ENCODE assay signal across 2 cellular contexts in the genomic region with DNA sequence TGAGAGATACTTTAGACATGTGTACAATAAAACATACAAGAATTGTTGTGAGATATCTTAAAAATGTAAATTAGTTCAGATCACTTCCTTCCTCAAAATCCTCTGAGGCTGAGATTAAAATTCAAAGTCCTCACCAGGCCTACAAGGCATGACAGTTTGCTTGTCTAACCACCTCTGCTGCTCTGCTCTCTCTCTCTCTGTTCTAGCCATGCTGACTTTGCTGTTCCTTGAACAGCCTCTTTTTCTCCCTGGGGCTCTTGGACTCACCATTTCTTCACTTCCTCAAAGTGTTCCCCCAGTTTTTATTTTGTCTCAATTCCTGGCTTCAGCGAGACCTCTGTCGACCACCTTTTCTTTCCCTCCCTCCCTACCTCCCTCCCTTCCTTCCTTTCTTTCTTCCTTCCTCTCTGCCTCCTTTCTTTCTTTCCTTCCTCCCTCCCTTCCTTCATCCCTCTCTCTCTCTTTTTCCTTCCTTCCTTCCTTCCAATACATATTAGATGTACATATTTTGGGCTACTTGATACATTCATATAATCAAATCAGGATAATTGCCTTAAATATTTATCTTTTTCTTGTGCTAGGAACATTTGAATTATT.
TF ChIP-seq lines count a peak whose summit lies in the region.

No MANE protein-coding gene starts in this region.

TF ChIP-seq in HEK293T, 16 proteins besides CTCF, POLR2A, EP300 and RAD21:
- TF ChIP-seq ZNF384 (IDR thresholded peaks at IDR 0.05) = no peak
- no peak for TF ChIP-seq NFRKB (IDR thresholded peaks at IDR 0.05)
- no peak for TF ChIP-seq FOXA1 (IDR thresholded peaks at IDR 0.05)
- TF ChIP-seq, protein P1, sequence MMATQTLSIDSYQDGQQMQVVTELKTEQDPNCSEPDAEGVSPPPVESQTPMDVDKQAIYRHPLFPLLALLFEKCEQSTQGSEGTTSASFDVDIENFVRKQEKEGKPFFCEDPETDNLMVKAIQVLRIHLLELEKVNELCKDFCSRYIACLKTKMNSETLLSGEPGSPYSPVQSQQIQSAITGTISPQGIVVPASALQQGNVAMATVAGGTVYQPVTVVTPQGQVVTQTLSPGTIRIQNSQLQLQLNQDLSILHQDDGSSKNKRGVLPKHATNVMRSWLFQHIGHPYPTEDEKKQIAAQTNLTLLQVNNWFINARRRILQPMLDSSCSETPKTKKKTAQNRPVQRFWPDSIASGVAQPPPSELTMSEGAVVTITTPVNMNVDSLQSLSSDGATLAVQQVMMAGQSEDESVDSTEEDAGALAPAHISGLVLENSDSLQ (IDR thresholded peaks at IDR 0.05) = no peak
- no peak for TF ChIP-seq SUZ12 (IDR thresholded peaks at IDR 0.05)
- TF ChIP-seq L3MBTL2 (conservative IDR thresholded peaks at IDR 0.05) = no peak
- no peak for TF ChIP-seq SP1 (IDR thresholded peaks at IDR 0.05)
- TF ChIP-seq ELF4 (IDR thresholded peaks at IDR 0.05) = no peak
- no peak for TF ChIP-seq TARDBP (IDR thresholded peaks at IDR 0.05)
- no peak for TF ChIP-seq CTBP1 (IDR thresholded peaks at IDR 0.05; ENCODE audit: borderline replicate concordance)
- no peak for TF ChIP-seq BHLHE40 (IDR thresholded peaks at IDR 0.05; ENCODE audit: borderline replicate concordance)
- TF ChIP-seq ARNT (IDR thresholded peaks at IDR 0.05) = no peak
- TF ChIP-seq HDGF (IDR thresholded peaks at IDR 0.05; ENCODE audit: borderline replicate concordance) = no peak
- no peak for TF ChIP-seq FOXM1 (IDR thresholded peaks at IDR 0.05; ENCODE audit: borderline replicate concordance)
- TF ChIP-seq FOXK2 (IDR thresholded peaks at IDR 0.05) = no peak

TF ChIP-seq in K562, 482 proteins besides CTCF, POLR2A, EP300 and RAD21 (continues in another document):
- TF ChIP-seq ZNF239 (CRISPR knock-in tag; IDR thresholded peaks at IDR 0.05) (no peak), ZNF347 (CRISPR knock-in tag; IDR thresholded peaks at IDR 0.05; ENCODE audit: low read depth) (no peak), CEBPB (tag; IDR thresholded peaks at IDR 0.05) (no peak), HDAC3 (IDR thresholded peaks at IDR 0.05; ENCODE audit: borderline replicate concordance, partially characterized antibody) (no peak), ZNF75A (CRISPR knock-in tag; IDR thresholded peaks at IDR 0.05) (no peak), ZNF583 (CRISPR knock-in tag; IDR thresholded peaks at IDR 0.05) (no peak), ZNF551 (CRISPR knock-in tag; IDR thresholded peaks at IDR 0.05) (no peak), CCAR2 (IDR thresholded peaks at IDR 0.05; ENCODE audit: low read depth, low read length) (no peak), ZNF668 (CRISPR knock-in tag; IDR thresholded peaks at IDR 0.05) (no peak), SMC3 (conservative IDR thresholded peaks at IDR 0.05; ENCODE audit: insufficient read depth, low read depth, low read length) (no peak), TRIM28 (IDR thresholded peaks at IDR 0.05) (no peak), KDM5B (IDR thresholded peaks at IDR 0.05; ENCODE audit: insufficient replicate concordance, low read depth, low read length) (no peak), ERF (CRISPR knock-in tag; IDR thresholded peaks at IDR 0.05) (no peak)
- TF ChIP-seq, protein P2, sequence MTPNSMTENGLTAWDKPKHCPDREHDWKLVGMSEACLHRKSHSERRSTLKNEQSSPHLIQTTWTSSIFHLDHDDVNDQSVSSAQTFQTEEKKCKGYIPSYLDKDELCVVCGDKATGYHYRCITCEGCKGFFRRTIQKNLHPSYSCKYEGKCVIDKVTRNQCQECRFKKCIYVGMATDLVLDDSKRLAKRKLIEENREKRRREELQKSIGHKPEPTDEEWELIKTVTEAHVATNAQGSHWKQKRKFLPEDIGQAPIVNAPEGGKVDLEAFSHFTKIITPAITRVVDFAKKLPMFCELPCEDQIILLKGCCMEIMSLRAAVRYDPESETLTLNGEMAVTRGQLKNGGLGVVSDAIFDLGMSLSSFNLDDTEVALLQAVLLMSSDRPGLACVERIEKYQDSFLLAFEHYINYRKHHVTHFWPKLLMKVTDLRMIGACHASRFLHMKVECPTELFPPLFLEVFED (CRISPR knock-in tag; conservative IDR thresholded peaks at IDR 0.05) = peak; percentile 62; the same call in 1 of the 2 replicates
- TF ChIP-seq, protein P3, sequence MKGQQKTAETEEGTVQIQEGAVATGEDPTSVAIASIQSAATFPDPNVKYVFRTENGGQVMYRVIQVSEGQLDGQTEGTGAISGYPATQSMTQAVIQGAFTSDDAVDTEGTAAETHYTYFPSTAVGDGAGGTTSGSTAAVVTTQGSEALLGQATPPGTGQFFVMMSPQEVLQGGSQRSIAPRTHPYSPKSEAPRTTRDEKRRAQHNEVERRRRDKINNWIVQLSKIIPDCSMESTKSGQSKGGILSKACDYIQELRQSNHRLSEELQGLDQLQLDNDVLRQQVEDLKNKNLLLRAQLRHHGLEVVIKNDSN (CRISPR knock-in tag; IDR thresholded peaks at IDR 0.05) = no peak
- TF ChIP-seq, protein P4, sequence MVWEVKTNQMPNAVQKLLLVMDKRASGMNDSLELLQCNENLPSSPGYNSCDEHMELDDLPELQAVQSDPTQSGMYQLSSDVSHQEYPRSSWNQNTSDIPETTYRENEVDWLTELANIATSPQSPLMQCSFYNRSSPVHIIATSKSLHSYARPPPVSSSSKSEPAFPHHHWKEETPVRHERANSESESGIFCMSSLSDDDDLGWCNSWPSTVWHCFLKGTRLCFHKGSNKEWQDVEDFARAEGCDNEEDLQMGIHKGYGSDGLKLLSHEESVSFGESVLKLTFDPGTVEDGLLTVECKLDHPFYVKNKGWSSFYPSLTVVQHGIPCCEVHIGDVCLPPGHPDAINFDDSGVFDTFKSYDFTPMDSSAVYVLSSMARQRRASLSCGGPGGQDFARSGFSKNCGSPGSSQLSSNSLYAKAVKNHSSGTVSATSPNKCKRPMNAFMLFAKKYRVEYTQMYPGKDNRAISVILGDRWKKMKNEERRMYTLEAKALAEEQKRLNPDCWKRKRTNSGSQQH (CRISPR knock-in tag; IDR thresholded peaks at IDR 0.05) = 0 out of 2 replicates have a peak, but pooled peaks have one; percentile 25
- TF ChIP-seq, protein P5, sequence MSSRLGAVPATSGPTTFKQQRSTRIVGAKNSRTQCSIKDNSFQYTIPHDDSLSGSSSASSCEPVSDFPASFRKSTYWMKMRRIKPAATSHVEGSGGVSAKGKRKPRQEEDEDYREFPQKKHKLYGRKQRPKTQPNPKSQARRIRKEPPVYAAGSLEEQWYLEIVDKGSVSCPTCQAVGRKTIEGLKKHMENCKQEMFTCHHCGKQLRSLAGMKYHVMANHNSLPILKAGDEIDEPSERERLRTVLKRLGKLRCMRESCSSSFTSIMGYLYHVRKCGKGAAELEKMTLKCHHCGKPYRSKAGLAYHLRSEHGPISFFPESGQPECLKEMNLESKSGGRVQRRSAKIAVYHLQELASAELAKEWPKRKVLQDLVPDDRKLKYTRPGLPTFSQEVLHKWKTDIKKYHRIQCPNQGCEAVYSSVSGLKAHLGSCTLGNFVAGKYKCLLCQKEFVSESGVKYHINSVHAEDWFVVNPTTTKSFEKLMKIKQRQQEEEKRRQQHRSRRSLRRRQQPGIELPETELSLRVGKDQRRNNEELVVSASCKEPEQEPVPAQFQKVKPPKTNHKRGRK (tag; IDR thresholded peaks at IDR 0.05) = peak; percentile 71
- TF ChIP-seq, protein P6, sequence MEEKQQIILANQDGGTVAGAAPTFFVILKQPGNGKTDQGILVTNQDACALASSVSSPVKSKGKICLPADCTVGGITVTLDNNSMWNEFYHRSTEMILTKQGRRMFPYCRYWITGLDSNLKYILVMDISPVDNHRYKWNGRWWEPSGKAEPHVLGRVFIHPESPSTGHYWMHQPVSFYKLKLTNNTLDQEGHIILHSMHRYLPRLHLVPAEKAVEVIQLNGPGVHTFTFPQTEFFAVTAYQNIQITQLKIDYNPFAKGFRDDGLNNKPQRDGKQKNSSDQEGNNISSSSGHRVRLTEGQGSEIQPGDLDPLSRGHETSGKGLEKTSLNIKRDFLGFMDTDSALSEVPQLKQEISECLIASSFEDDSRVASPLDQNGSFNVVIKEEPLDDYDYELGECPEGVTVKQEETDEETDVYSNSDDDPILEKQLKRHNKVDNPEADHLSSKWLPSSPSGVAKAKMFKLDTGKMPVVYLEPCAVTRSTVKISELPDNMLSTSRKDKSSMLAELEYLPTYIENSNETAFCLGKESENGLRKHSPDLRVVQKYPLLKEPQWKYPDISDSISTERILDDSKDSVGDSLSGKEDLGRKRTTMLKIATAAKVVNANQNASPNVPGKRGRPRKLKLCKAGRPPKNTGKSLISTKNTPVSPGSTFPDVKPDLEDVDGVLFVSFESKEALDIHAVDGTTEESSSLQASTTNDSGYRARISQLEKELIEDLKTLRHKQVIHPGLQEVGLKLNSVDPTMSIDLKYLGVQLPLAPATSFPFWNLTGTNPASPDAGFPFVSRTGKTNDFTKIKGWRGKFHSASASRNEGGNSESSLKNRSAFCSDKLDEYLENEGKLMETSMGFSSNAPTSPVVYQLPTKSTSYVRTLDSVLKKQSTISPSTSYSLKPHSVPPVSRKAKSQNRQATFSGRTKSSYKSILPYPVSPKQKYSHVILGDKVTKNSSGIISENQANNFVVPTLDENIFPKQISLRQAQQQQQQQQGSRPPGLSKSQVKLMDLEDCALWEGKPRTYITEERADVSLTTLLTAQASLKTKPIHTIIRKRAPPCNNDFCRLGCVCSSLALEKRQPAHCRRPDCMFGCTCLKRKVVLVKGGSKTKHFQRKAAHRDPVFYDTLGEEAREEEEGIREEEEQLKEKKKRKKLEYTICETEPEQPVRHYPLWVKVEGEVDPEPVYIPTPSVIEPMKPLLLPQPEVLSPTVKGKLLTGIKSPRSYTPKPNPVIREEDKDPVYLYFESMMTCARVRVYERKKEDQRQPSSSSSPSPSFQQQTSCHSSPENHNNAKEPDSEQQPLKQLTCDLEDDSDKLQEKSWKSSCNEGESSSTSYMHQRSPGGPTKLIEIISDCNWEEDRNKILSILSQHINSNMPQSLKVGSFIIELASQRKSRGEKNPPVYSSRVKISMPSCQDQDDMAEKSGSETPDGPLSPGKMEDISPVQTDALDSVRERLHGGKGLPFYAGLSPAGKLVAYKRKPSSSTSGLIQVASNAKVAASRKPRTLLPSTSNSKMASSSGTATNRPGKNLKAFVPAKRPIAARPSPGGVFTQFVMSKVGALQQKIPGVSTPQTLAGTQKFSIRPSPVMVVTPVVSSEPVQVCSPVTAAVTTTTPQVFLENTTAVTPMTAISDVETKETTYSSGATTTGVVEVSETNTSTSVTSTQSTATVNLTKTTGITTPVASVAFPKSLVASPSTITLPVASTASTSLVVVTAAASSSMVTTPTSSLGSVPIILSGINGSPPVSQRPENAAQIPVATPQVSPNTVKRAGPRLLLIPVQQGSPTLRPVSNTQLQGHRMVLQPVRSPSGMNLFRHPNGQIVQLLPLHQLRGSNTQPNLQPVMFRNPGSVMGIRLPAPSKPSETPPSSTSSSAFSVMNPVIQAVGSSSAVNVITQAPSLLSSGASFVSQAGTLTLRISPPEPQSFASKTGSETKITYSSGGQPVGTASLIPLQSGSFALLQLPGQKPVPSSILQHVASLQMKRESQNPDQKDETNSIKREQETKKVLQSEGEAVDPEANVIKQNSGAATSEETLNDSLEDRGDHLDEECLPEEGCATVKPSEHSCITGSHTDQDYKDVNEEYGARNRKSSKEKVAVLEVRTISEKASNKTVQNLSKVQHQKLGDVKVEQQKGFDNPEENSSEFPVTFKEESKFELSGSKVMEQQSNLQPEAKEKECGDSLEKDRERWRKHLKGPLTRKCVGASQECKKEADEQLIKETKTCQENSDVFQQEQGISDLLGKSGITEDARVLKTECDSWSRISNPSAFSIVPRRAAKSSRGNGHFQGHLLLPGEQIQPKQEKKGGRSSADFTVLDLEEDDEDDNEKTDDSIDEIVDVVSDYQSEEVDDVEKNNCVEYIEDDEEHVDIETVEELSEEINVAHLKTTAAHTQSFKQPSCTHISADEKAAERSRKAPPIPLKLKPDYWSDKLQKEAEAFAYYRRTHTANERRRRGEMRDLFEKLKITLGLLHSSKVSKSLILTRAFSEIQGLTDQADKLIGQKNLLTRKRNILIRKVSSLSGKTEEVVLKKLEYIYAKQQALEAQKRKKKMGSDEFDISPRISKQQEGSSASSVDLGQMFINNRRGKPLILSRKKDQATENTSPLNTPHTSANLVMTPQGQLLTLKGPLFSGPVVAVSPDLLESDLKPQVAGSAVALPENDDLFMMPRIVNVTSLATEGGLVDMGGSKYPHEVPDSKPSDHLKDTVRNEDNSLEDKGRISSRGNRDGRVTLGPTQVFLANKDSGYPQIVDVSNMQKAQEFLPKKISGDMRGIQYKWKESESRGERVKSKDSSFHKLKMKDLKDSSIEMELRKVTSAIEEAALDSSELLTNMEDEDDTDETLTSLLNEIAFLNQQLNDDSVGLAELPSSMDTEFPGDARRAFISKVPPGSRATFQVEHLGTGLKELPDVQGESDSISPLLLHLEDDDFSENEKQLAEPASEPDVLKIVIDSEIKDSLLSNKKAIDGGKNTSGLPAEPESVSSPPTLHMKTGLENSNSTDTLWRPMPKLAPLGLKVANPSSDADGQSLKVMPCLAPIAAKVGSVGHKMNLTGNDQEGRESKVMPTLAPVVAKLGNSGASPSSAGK (IDR thresholded peaks at IDR 0.05) = no peak
